Comparison of ENCODE assay signal across 8 cellular contexts in the genomic region with DNA sequence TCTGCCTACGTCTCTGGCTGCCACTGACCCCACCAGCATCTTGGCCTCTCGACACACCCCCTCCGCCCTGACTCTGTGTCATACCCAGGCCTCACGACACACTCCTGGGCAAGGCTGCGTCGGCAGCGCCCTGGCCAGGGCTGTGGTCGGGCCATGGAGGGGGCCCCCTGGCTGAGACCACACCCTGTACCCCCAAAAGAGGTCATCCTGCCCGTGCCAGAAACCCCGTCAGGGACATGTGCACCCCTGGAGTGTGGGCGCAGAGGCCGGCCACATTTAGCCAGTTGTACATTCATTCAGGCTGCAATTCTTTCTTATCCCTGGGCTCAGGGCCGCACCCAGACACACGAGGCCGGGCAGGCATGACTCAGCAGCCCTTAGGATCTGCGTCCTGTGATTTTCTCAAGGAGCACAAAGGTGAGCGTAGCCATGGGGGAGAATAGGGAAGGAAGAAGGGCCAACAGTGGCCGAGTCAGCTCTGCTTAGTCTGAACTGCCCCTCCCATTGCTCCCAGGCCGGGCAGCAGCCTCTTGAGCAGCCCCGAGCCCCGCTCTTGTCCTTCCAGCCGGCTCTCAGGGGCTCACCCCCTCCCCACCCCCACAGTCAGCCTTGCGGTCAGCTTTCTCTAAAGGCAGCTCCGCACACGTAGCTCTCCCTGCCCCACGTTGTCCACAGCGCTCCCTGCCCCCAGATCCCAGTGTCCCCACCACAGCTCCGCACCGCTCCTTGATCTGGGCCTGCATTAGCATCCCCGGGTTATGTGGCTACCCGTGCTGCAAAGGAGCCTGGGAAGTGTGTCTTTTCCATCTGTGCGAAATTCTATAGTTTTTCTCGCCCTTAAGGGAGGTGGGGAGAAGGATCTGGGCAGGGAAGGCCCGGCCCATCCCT. TPM values are rescaled to one million over a fixed set of nuclear protein-coding genes. Genes with fewer than 3 reads are reported as not detected.
A peak's percentile ranks its signal among the peaks of the same experiment; 100 is the strongest.
DNase-seq lines count a peak whose midpoint lies in the region; ATAC-seq, FAIRE-seq and TF ChIP-seq lines count a peak whose summit lies in the region.

No MANE protein-coding gene starts in this region.

- CTCF ChIA-PET in activated naive CD4-positive, alpha-beta T cell treated with anti-CD3 and anti-CD28 coated beads, Interleukin-2, amount 10 ng/mL, durations not matched to agents 7 days and 5 days (lab: Charles Lee): no interaction called here

- DNase-seq in activated naive CD4-positive, alpha-beta T cell treated with anti-CD3 and anti-CD28 coated beads, Interleukin-2, amount 50 U/mL, for 72 hours (ENCODE audit: low spot score in 2 of 2): no peak
- DNase-seq in activated naive CD4-positive, alpha-beta T cell treated with anti-CD3 and anti-CD28 coated beads, Interleukin-2, amount 10 ng/mL, durations not matched to agents 7 days and 5 days: no peak
- DNase-seq in bronchial epithelial cell (ENCODE audit: low read depth) (peak; percentile 89), left lung (peak; percentile 83 to 88), vagina (ENCODE audit: extremely low spot score in 2 of 2) (no peak), NCI-H1694 treated with DMSO at 0.1 percent for 48 hours (lab: John Stamatoyannopoulos, UW) (no peak), ascending aorta (ENCODE audit: low spot score in 2 of 2) (no peak), NCI-H2171 (lab: John Stamatoyannopoulos, UW) (no peak)

- peak overlapping the region; percentile 69 to 81 for H3K27ac Mint-ChIP-seq in activated naive CD4-positive, alpha-beta T cell treated with anti-CD3 and anti-CD28 coated beads, Interleukin-2, amount 50 U/mL, for 72 hours
- H3K27ac Mint-ChIP-seq in activated naive CD4-positive, alpha-beta T cell treated with anti-CD3 and anti-CD28 coated beads, Interleukin-2, amount 10 ng/mL, durations not matched to agents 7 days and 5 days: no peak overlapping the region

- no peak for TF ChIP-seq CTCF in bronchial epithelial cell (IDR thresholded peaks at IDR 0.05; ENCODE audit: insufficient read depth, low read length, severe bottlenecking)
- no peak for TF ChIP-seq CTCF in left lung (IDR thresholded peaks at IDR 0.05)
- no peak for TF ChIP-seq CTCF in vagina (IDR thresholded peaks at IDR 0.05)
- no peak for TF ChIP-seq CTCF in ascending aorta (IDR thresholded peaks at IDR 0.05)

- no peaks in the 10 kb centered on the region for H3K9me3 Mint-ChIP-seq in activated naive CD4-positive, alpha-beta T cell treated with anti-CD3 and anti-CD28 coated beads, Interleukin-2, amount 50 U/mL, for 72 hours
- H3K9me3 Mint-ChIP-seq in activated naive CD4-positive, alpha-beta T cell treated with anti-CD3 and anti-CD28 coated beads, Interleukin-2, amount 10 ng/mL, durations not matched to agents 7 days and 5 days: no peaks in the 10 kb centered on the region

- peaks cover 4 to 34% of the 10 kb centered on the region in 2 donors for H3K4me1 ChIP-seq in left lung
- H3K4me1 ChIP-seq in vagina: peaks cover 41% of the 10 kb centered on the region
- peaks cover 0 to 3% of the 10 kb centered on the region in 2 donors for H3K4me1 ChIP-seq in ascending aorta

- no peak overlapping the region for H3K4me3 Mint-ChIP-seq in activated naive CD4-positive, alpha-beta T cell treated with anti-CD3 and anti-CD28 coated beads, Interleukin-2, amount 10 ng/mL, durations not matched to agents 7 days and 5 days

- H3K4me3 ChIP-seq in bronchial epithelial cell (ENCODE audit: low read depth, low read length) (no peak overlapping the region), left lung (no peak overlapping the region), vagina (no peak overlapping the region), ascending aorta (no peak overlapping the region)

- H3K27ac ChIP-seq in left lung: peak overlapping the region; percentile 67 to 74
- peak overlapping the region; percentile 57 for H3K27ac ChIP-seq in vagina
- no peak overlapping the region for H3K27ac ChIP-seq in ascending aorta

- intact Hi-C loops in left lung (cut with DNase I) (no loop called here), vagina (cut with DNase I) (no loop called here), ascending aorta (cut with DNase I) (loop anchor here (2.0 kb wide), 1 partner anchor 53 kb away; no protein-coding TSS in a partner anchor)

- ATAC-seq in activated naive CD4-positive, alpha-beta T cell treated with anti-CD3 and anti-CD28 coated beads, Interleukin-2, amount 50 U/mL, for 72 hours: peak in 1 of 2 donors; percentile 8
- ATAC-seq in left lung: peak; percentile 84

- H3K36me3 Mint-ChIP-seq in activated naive CD4-positive, alpha-beta T cell treated with anti-CD3 and anti-CD28 coated beads, Interleukin-2, amount 50 U/mL, for 72 hours: peaks cover 2 to 13% of the 10 kb centered on the region in 2 donors
- peaks cover 11% of the 10 kb centered on the region for H3K36me3 Mint-ChIP-seq in activated naive CD4-positive, alpha-beta T cell treated with anti-CD3 and anti-CD28 coated beads, Interleukin-2, amount 10 ng/mL, durations not matched to agents 7 days and 5 days

- no peak for FAIRE-seq in bronchial epithelial cell (lab: Jason Lieb, UNC)

- H3K36me3 ChIP-seq in bronchial epithelial cell (ENCODE audit: control insufficient read depth, insufficient read depth, low read length) (peaks cover 3% of the 10 kb centered on the region), left lung (peaks cover 0 to 27% of the 10 kb centered on the region in 2 donors), vagina (peaks cover 0 to 6% of the 10 kb centered on the region in 2 donors), ascending aorta (peaks cover 5 to 10% of the 10 kb centered on the region in 2 donors)

- TF ChIP-seq POLR2A in vagina (IDR thresholded peaks at IDR 0.05): no peak

- H3K4me1 Mint-ChIP-seq in activated naive CD4-positive, alpha-beta T cell treated with anti-CD3 and anti-CD28 coated beads, Interleukin-2, amount 10 ng/mL, durations not matched to agents 7 days and 5 days: peaks cover 6% of the 10 kb centered on the region

- H3K9me3 ChIP-seq in left lung: no peaks in the 10 kb centered on the region
- no peaks in the 10 kb centered on the region for H3K9me3 ChIP-seq in vagina
- no peaks in the 10 kb centered on the region for H3K9me3 ChIP-seq in ascending aorta

- H3K27me3 ChIP-seq in bronchial epithelial cell (ENCODE audit: control insufficient read depth, insufficient read depth, low read length): no peaks in the 10 kb centered on the region
- no peaks in the 10 kb centered on the region for H3K27me3 ChIP-seq in left lung
- H3K27me3 ChIP-seq in vagina: no peaks in the 10 kb centered on the region
- no peaks in the 10 kb centered on the region for H3K27me3 ChIP-seq in ascending aorta

- peaks cover 4% of the 10 kb centered on the region for H3K27me3 Mint-ChIP-seq in activated naive CD4-positive, alpha-beta T cell treated with anti-CD3 and anti-CD28 coated beads, Interleukin-2, amount 10 ng/mL, durations not matched to agents 7 days and 5 days

RNA-seq across cellular contexts. Expression of gene CSTB, which starts 7.9 kb away (rescaled TPM):
- total RNA-seq in activated naive CD4-positive, alpha-beta T cell treated with anti-CD3 and anti-CD28 coated beads, Interleukin-2, amount 50 U/mL, for 72 hours: 10 to 100 TPM; 19.8 to 36.7 TPM
- total RNA-seq in bronchial epithelial cell: 31.3 and 139 TPM in 2 replicates
- total RNA-seq in left lung: 100 to 1,000 TPM; 123 to 133 TPM
- 173 TPM for total RNA-seq in vagina
- total RNA-seq in ascending aorta: 8.7 TPM

RNA-seq across cellular contexts. Expression of gene RRP1, which starts 21.2 kb away (rescaled TPM):
- 10 to 100 TPM; 29.9 to 54.1 TPM for total RNA-seq in activated naive CD4-positive, alpha-beta T cell treated with anti-CD3 and anti-CD28 coated beads, Interleukin-2, amount 50 U/mL, for 72 hours
- 27.1 and 34.5 TPM in 2 replicates for total RNA-seq in bronchial epithelial cell
- total RNA-seq in left lung: 10 to 100 TPM; 16.1 to 19.6 TPM
- 18.2 TPM for total RNA-seq in vagina
- 52.0 TPM for total RNA-seq in ascending aorta

RNA-seq across cellular contexts. Expression of gene PDXK, which starts 49.3 kb away (rescaled TPM):
- 100 to 1,000 TPM in 1 of 2 donors, 10 to 100 TPM in 1; 70.3 to 121 TPM for total RNA-seq in activated naive CD4-positive, alpha-beta T cell treated with anti-CD3 and anti-CD28 coated beads, Interleukin-2, amount 50 U/mL, for 72 hours
- 535 and 591 TPM in 2 replicates for total RNA-seq in bronchial epithelial cell
- 100 to 1,000 TPM; 287 to 305 TPM for total RNA-seq in left lung
- 58.7 TPM for total RNA-seq in vagina
- total RNA-seq in ascending aorta: 102 TPM

Comparison
In these comparisons a context has a peak if more than half of its experiments do, and no peak if none do; other contexts are left out.
1. DNase-seq: peak in bronchial epithelial cell (single experiment) and left lung (2 of 2); none in activated naive CD4-positive, alpha-beta T cell treated with anti-CD3 and anti-CD28 coated beads, Interleukin-2, amount 50 U/mL, for 72 hours (0 of 2), activated naive CD4-positive, alpha-beta T cell treated with anti-CD3 and anti-CD28 coated beads, Interleukin-2, amount 10 ng/mL, durations not matched to agents 7 days and 5 days (single experiment), vagina (0 of 2), NCI-H1694 treated with DMSO at 0.1 percent for 48 hours (single experiment), ascending aorta (0 of 2) and NCI-H2171 (single experiment).
2. H3K27ac ChIP-seq: peak in left lung (2 of 2) and vagina (single experiment); none in ascending aorta (0 of 2).